ENCODE assay signal across 16 cellular contexts in genomic region chr15:40990789-40991188, GRCh38. TPM values are rescaled to one million over a fixed set of nuclear protein-coding genes. Genes with fewer than 3 reads are reported as not detected.
DNase-seq lines count a peak whose midpoint lies in the region; ATAC-seq and TF ChIP-seq lines count a peak whose summit lies in the region.
"Had no signal": no experiment of that assay in that cellular context is flagged by ENCODE, and none has a peak within 500 bp of the region (broad histone marks: within the 10 kb centered on the region; RNA-seq: fewer than 3 reads in every experiment).

No MANE protein-coding gene starts in this region.

- no peak overlapping the region for H3K4me3 ChIP-seq in PC-3 (ENCODE audit: low read length)
- H3K4me3 ChIP-seq: A549, MG63 had no signal

- H3K4me1 Mint-ChIP-seq in activated CD4-positive, alpha-beta T cell treated with anti-CD3 and anti-CD28 coated beads, Interleukin-2, amount 10 ng/mL, durations not matched to agents 24 days and 14 days, result peaks cover 20% of the 10 kb centered on the region
- no peaks in the 10 kb centered on the region for H3K4me1 Mint-ChIP-seq in endothelial cell (ENCODE audit: unreplicated experiment)

- H3K9ac ChIP-seq in PC-3 (ENCODE audit: low read length), result no peak overlapping the region

- no peaks in the 10 kb centered on the region for H3K27me3 Mint-ChIP-seq in activated CD4-positive, alpha-beta T cell treated with anti-CD3 and anti-CD28 coated beads, Interleukin-2, amount 10 ng/mL, durations not matched to agents 24 days and 14 days
- peaks cover 2% of the 10 kb centered on the region for H3K27me3 Mint-ChIP-seq in endothelial cell (ENCODE audit: unreplicated experiment)

- H3K4me1 ChIP-seq in PC-3 (ENCODE audit: insufficient read depth, low read length), result no peaks in the 10 kb centered on the region
- H3K4me1 ChIP-seq: A549 had no signal

- no peaks in the 10 kb centered on the region for H3K9me3 ChIP-seq in PC-3 (ENCODE audit: low read length)
- H3K9me3 ChIP-seq: A549, MG63 had no signal

- no peak overlapping the region for H2AFZ ChIP-seq in PC-3 (ENCODE audit: low read length)

- DNase-seq in activated CD4-positive, alpha-beta T cell treated with anti-CD3 and anti-CD28 coated beads, Interleukin-2, amount 10 ng/mL, durations not matched to agents 24 days and 14 days, result no peak
- no peak for DNase-seq in activated CD4-positive, alpha-beta T cell treated with anti-CD3 and anti-CD28 coated beads for 1 hour
- peak in 2 of 3 donors; percentile 2 to 4 for DNase-seq in stimulated activated CD4-positive, alpha-beta T cell treated with anti-CD3 and anti-CD28 coated beads, TNF-alpha, amount 100 ng/mL, for 48 hours (ENCODE audit: low read depth in 3 of 3)
- no peak for DNase-seq in stimulated activated CD4-positive, alpha-beta T cell treated with anti-CD3 and anti-CD28 coated beads, Interleukin-1b, Interleukin-23, amount 100 ng/mL, for 48 hours
- no peak for DNase-seq in endothelial cell (ENCODE audit: low spot score)
- no peak for DNase-seq in putamen (ENCODE audit: low spot score)
- no peak for DNase-seq in PC-3
- DNase-seq in ACHN, result no peak
- DNase-seq: COR-L47, DMS153, Karpas-422, MG63, NCI-H1092 treated with DMSO at 0.1 percent for 48 hours, NCI-H510A treated with DMSO at 0.1 percent for 48 hours had no signal

- H3F3A ChIP-seq in PC-3 (ENCODE audit: low read length, unreplicated experiment), result no peaks in the 10 kb centered on the region

- H3K79me2 ChIP-seq in PC-3 (ENCODE audit: low read length), result no peaks in the 10 kb centered on the region

- intact Hi-C loops in activated CD4-positive, alpha-beta T cell treated with anti-CD3 and anti-CD28 coated beads, Interleukin-2, amount 10 ng/mL, durations not matched to agents 24 days and 14 days (cut with micrococcal nuclease), result no loop called here
- intact Hi-C loops in PC-3 (cut with micrococcal nuclease), result no loop called here

- CTCF ChIA-PET in PC-3 (lab: Charles Lee), result no interaction called here

- H3K36me3 Mint-ChIP-seq in activated CD4-positive, alpha-beta T cell treated with anti-CD3 and anti-CD28 coated beads, Interleukin-2, amount 10 ng/mL, durations not matched to agents 24 days and 14 days (ENCODE audit: low read depth), result peaks cover 58% of the 10 kb centered on the region
- peaks cover 42% of the 10 kb centered on the region for H3K36me3 Mint-ChIP-seq in endothelial cell (ENCODE audit: low read depth, unreplicated experiment)

- no peaks in the 10 kb centered on the region for H4K20me1 ChIP-seq in PC-3 (ENCODE audit: low read length)

- peaks cover 6% of the 10 kb centered on the region for H3K9me3 Mint-ChIP-seq in activated CD4-positive, alpha-beta T cell treated with anti-CD3 and anti-CD28 coated beads, Interleukin-2, amount 10 ng/mL, durations not matched to agents 24 days and 14 days
- H3K9me3 Mint-ChIP-seq in endothelial cell (ENCODE audit: unreplicated experiment), result no peaks in the 10 kb centered on the region

- peaks cover 50% of the 10 kb centered on the region for H3K36me3 ChIP-seq in PC-3 (ENCODE audit: low read depth, low read length)

- H3K27ac Mint-ChIP-seq in activated CD4-positive, alpha-beta T cell treated with anti-CD3 and anti-CD28 coated beads, Interleukin-2, amount 10 ng/mL, durations not matched to agents 24 days and 14 days, result peak overlapping the region; percentile 68
- no peak overlapping the region for H3K27ac Mint-ChIP-seq in endothelial cell (ENCODE audit: unreplicated experiment)

- BruUV-seq in PC-3 (replicated peaks; lab: Mats Ljungman, UMichigan), result no TSS peak

- in situ Hi-C loops in ACHN (cut with HindIII; ENCODE audit: low pct_ligation_motif_present, low pct_unique_long_range_greater_than_20kb, low sequenced_read_pairs), result no loop called here

- H3K27ac ChIP-seq in PC-3 (ENCODE audit: low read length), result no peak overlapping the region
- H3K27ac ChIP-seq: A549, C4-2B had no signal

- H3K4me3 Mint-ChIP-seq in activated CD4-positive, alpha-beta T cell treated with anti-CD3 and anti-CD28 coated beads, Interleukin-2, amount 10 ng/mL, durations not matched to agents 24 days and 14 days, result peak overlapping the region; percentile 1
- H3K4me3 Mint-ChIP-seq in endothelial cell (ENCODE audit: unreplicated experiment), result peak overlapping the region; percentile 7

- ATAC-seq in PC-3, result no peak
- ATAC-seq: A549 had no signal

- no peak overlapping the region for H3K4me2 ChIP-seq in PC-3 (ENCODE audit: low read length)
- H3K4me2 ChIP-seq: A549 had no signal

- POLR2A ChIA-PET in PC-3 (lab: Charles Lee; ENCODE audit: unreplicated experiment), result no interaction called here

- H3K9me2 ChIP-seq in PC-3 (replicated peaks; ENCODE audit: low read length), result no peaks in the 10 kb centered on the region

- TF ChIP-seq CTCF in endothelial cell (IDR thresholded peaks at IDR 0.05; ENCODE audit: unreplicated experiment) (no peak), PC-3 (conservative IDR thresholded peaks at IDR 0.05; ENCODE audit: low read depth, low read length) (no peak)

- no peaks in the 10 kb centered on the region for H3K27me3 ChIP-seq in PC-3 (ENCODE audit: low read length)
- H3K27me3 ChIP-seq: MG63 had no signal

RNA-seq across cellular contexts. Expression of gene CHAC1, which starts 37.5 kb away (rescaled TPM):
- total RNA-seq in activated CD4-positive, alpha-beta T cell treated with anti-CD3 and anti-CD28 coated beads, Interleukin-2, amount 10 ng/mL, durations not matched to agents 24 days and 14 days, result 8.4 and 9.8 TPM in 2 replicates
- 16.4 TPM for total RNA-seq in endothelial cell (ENCODE audit: unreplicated experiment)
- 6.2 and 13.3 TPM in 2 replicates for total RNA-seq in PC-3 (2014; rRNA removed)

Comparison
In these comparisons a context has a peak if more than half of its experiments do, and no peak if none do; other contexts are left out.
1. DNase-seq: peak in stimulated activated CD4-positive, alpha-beta T cell treated with anti-CD3 and anti-CD28 coated beads, TNF-alpha, amount 100 ng/mL, for 48 hours (2 of 3); none in activated CD4-positive, alpha-beta T cell treated with anti-CD3 and anti-CD28 coated beads, Interleukin-2, amount 10 ng/mL, durations not matched to agents 24 days and 14 days (single experiment), activated CD4-positive, alpha-beta T cell treated with anti-CD3 and anti-CD28 coated beads for 1 hour (single experiment), stimulated activated CD4-positive, alpha-beta T cell treated with anti-CD3 and anti-CD28 coated beads, Interleukin-1b, Interleukin-23, amount 100 ng/mL, for 48 hours (single experiment), endothelial cell (single experiment), putamen (single experiment), PC-3 (single experiment) and ACHN (single experiment).